In the genomic region with DNA sequence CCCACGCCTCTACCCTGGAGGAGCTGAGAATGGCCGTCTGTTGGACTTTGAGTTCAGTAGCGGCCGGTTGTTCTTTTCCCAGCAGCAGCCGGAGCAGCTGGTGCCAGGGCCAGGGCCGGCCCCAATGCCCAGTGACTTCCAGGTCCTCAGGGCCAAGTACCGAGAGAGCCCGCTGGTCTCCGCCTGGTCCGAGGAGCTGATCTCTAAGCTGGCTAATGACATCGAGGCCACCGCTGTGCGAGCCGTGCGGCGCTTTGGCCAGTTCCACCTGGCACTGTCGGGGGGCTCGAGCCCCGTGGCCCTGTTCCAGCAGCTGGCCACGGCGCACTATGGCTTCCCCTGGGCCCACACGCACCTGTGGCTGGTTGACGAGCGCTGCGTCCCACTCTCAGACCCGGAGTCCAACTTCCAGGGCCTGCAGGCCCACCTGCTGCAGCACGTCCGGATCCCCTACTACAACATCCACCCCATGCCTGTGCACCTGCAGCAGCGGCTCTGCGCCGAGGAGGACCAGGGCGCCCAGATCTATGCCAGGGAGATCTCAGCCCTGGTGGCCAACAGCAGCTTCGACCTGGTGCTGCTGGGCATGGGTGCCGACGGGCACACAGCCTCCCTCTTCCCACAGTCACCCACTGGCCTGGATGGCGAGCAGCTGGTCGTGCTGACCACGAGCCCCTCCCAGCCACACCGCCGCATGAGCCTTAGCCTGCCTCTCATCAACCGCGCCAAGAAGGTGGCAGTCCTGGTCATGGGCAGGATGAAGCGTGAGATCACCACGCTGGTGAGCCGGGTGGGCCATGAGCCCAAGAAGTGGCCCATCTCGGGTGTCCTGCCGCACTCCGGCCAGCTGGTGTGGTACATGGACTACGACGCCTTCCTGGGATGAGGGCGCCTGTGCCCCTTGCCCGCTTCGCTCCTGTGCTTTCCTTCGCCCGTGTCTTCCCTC, we compare ENCODE assay signal across 26 cellular contexts.
"Had no signal": no experiment of that assay in that cellular context is flagged by ENCODE, and none has a peak within 500 bp of the region (broad histone marks: within the 10 kb centered on the region; RNA-seq: fewer than 3 reads in every experiment).

No MANE protein-coding gene starts in this region.

- H3K4me1 ChIP-seq: SJCRH30 had no signal

- H3K9me3 ChIP-seq: SJCRH30, SK-N-SH had no signal

- H3K27ac Mint-ChIP-seq: activated CD4-positive, alpha-beta memory T cell treated with anti-CD3 and anti-CD28 coated beads, Interleukin-2, amount 10 ng/mL, durations not matched to agents 7 days and 5 days; activated naive CD4-positive, alpha-beta T cell treated with anti-CD3 and anti-CD28 coated beads for 36 hours; activated naive CD8-positive, alpha-beta T cell; activated T-helper 17 cell treated with anti-CD3 and anti-CD28 coated beads, Interleukin-2, amount 50 U/mL, for 72 hours had no signal

- H3K9me3 Mint-ChIP-seq: activated T-helper 17 cell treated with anti-CD3 and anti-CD28 coated beads, Interleukin-2, amount 50 U/mL, for 72 hours had no signal

- H3K4me3 Mint-ChIP-seq: activated CD4-positive, alpha-beta memory T cell treated with anti-CD3 and anti-CD28 coated beads, Interleukin-2, amount 10 ng/mL, durations not matched to agents 7 days and 5 days; activated naive CD4-positive, alpha-beta T cell treated with anti-CD3 and anti-CD28 coated beads for 36 hours; activated naive CD8-positive, alpha-beta T cell; activated T-helper 17 cell treated with anti-CD3 and anti-CD28 coated beads, Interleukin-2, amount 50 U/mL, for 72 hours had no signal

- H3K36me3 ChIP-seq: SJCRH30 had no signal

- H3K9ac ChIP-seq: SK-N-SH had no signal

- H3K36me3 Mint-ChIP-seq: activated naive CD8-positive, alpha-beta T cell had no signal

- H3K27me3 ChIP-seq: SJCRH30 had no signal

- H3K27me3 Mint-ChIP-seq: activated CD4-positive, alpha-beta memory T cell treated with anti-CD3 and anti-CD28 coated beads, Interleukin-2, amount 10 ng/mL, durations not matched to agents 7 days and 5 days; activated naive CD8-positive, alpha-beta T cell; activated T-helper 17 cell treated with anti-CD3 and anti-CD28 coated beads, Interleukin-2, amount 50 U/mL, for 72 hours had no signal

- H3K4me2 ChIP-seq: SK-N-SH had no signal

- DNase-seq: activated CD4-positive, alpha-beta memory T cell treated with anti-CD3 and anti-CD28 coated beads, Interleukin-2, amount 10 ng/mL, durations not matched to agents 7 days and 5 days; activated CD4-positive, alpha-beta T cell treated with anti-CD3 and anti-CD28 coated beads, Interleukin-2, amount 50 U/mL, for 1 hour; activated CD4-positive, CD25-positive, alpha-beta regulatory T cell; activated gamma-delta T cell; activated naive CD4-positive, alpha-beta T cell treated with anti-CD3 and anti-CD28 coated beads for 36 hours; activated T-cell treated with anti-CD3 and anti-CD28 coated beads for 4 hours; activated T-cell treated with anti-CD3 and anti-CD28 coated beads, Interleukin-2, amount 50 U/mL, for 48 hours; amygdala; Kasumi-1; KBM-7; NCI-H1092; NCI-H1417; NCI-H1930; NCI-H510A treated with DMSO at 0.1 percent for 48 hours; NCI-H69; NK-92 treated with Interleukin-12 subunit alpha and Interleukin-12 subunit beta, amount 100 ng/mL, for 24 hours; OCI-M1; RPMI8226; SJCRH30; SK-N-SH; T-helper 1 cell had no signal

- H3K4me3 ChIP-seq: SJCRH30 had no signal

- ATAC-seq: activated T-helper 17 cell treated with anti-CD3 and anti-CD28 coated beads, Interleukin-2, amount 50 U/mL, for 72 hours; Panc1; Right ventricle myocardium inferior had no signal

- H3K27ac ChIP-seq: SJCRH30, VCaP had no signal
